ENCODE assay signal across 16 cellular contexts in genomic region chr3:13972679-13973379, GRCh38.
"Had no signal": no experiment of that assay in that cellular context is flagged by ENCODE, and none has a peak within 500 bp of the region (broad histone marks: within the 10 kb centered on the region; RNA-seq: fewer than 3 reads in every experiment).

No MANE protein-coding gene starts in this region.

- H3K9me3 ChIP-seq: thyroid gland had no signal

- H3K36me3 ChIP-seq: heart left ventricle, left ventricle myocardium inferior, thyroid gland, WERI-Rb-1 had no signal

- H3K4me3 ChIP-seq: heart left ventricle, left ventricle myocardium inferior, thyroid gland had no signal

- H3K27me3 ChIP-seq: heart left ventricle, thyroid gland had no signal

- H3K27ac ChIP-seq: heart left ventricle, left ventricle myocardium inferior, thyroid gland, WERI-Rb-1 had no signal

- ATAC-seq: activated T-cell treated with anti-CD3 and anti-CD28 coated beads, Interleukin-2, amount 50 U/mL, for 72 hours; heart left ventricle had no signal

- H3K27ac Mint-ChIP-seq: activated naive CD8-positive, alpha-beta T cell; activated T-cell treated with anti-CD3 and anti-CD28 coated beads, Interleukin-2, amount 50 U/mL, for 72 hours; nephron progenitor cell had no signal

- H3K4me1 Mint-ChIP-seq: nephron progenitor cell had no signal

- DNase-seq: activated CD4-positive, alpha-beta T cell treated with anti-CD3 and anti-CD28 coated beads for 1 hour; activated gamma-delta T cell; activated T-cell treated with anti-CD3 and anti-CD28 coated beads, Interleukin-2, amount 50 U/mL, for 72 hours; amniotic stem cell; dermis blood vessel endothelial cell; effector memory CD4-positive, alpha-beta T cell; heart left ventricle; left ventricle myocardium inferior; nephron progenitor cell; nucleus accumbens; stimulated activated CD4-positive, alpha-beta T cell treated with anti-CD3 and anti-CD28 coated beads, Interleukin-1b, Interleukin-23, amount 100 ng/mL, for 48 hours; stimulated activated CD8-positive, alpha-beta memory T cell treated with anti-CD3 and anti-CD28 coated beads, Interleukin-4, amount 100 ng/mL, for 48 hours; stimulated activated naive CD4-positive, alpha-beta T cell treated with Interleukin-2 at 50 U/mL for 16 hours; thyroid gland; WERI-Rb-1 had no signal

- H3K4me1 ChIP-seq: heart left ventricle, left ventricle myocardium inferior, thyroid gland had no signal

- H3K4me3 Mint-ChIP-seq: activated naive CD8-positive, alpha-beta T cell; activated T-cell treated with anti-CD3 and anti-CD28 coated beads, Interleukin-2, amount 50 U/mL, for 72 hours; nephron progenitor cell had no signal
